16 cellular contexts compared by ENCODE assay signal in genomic region chr5:118968925-118969375, GRCh38. TPM values are rescaled to one million over a fixed set of nuclear protein-coding genes. Genes with fewer than 3 reads are reported as not detected.
DNase-seq lines count a peak whose midpoint lies in the region; ATAC-seq and TF ChIP-seq lines count a peak whose summit lies in the region.
"Had no signal": no experiment of that assay in that cellular context is flagged by ENCODE, and none has a peak within 500 bp of the region (broad histone marks: within the 10 kb centered on the region; RNA-seq: fewer than 3 reads in every experiment).

No MANE protein-coding gene starts in this region.

- ATAC-seq in Panc1 (0 out of 2 replicates have a peak, but pooled peaks have one; percentile 38), HG02623 (IDR thresholded peaks at IDR 0.05; ENCODE audit: unreplicated experiment) (no peak)
- ATAC-seq: activated CD4-positive, alpha-beta T cell treated with anti-CD3 and anti-CD28 coated beads for 36 hours; left lobe of liver had no signal

- H3K4me1 ChIP-seq in Panc1 (ENCODE audit: control insufficient read depth, insufficient read depth, low read length), result no peaks in the 10 kb centered on the region

- WGBS in lower leg skin, 2 donors, result 56 to 71% methylated on average over 3 to 4 of the region's 4 CpGs

- no peak for TF ChIP-seq CTCF in Panc1 (IDR thresholded peaks at IDR 0.05)
- TF ChIP-seq CTCF in lower leg skin (IDR thresholded peaks at IDR 0.05), result no peak

- no peaks in the 10 kb centered on the region for H3K27me3 ChIP-seq in Panc1 (ENCODE audit: control insufficient read depth, insufficient read depth, low read length)

- no peaks in the 10 kb centered on the region for H3K9me3 ChIP-seq in Panc1 (ENCODE audit: control insufficient read depth, insufficient read depth, low read depth, low read length)

- H3K27ac ChIP-seq in Panc1 (ENCODE audit: low read length), result no peak overlapping the region
- H3K27ac ChIP-seq: epithelial cell of prostate had no signal

- no TSS peak for BruUV-seq in Panc1 (replicated peaks; lab: Mats Ljungman, UMichigan)

- H3K4me3 ChIP-seq in Panc1 (ENCODE audit: low read depth in 2 of 2, low read length in 2 of 2), result no peak overlapping the region
- H3K4me3 ChIP-seq in lower leg skin (ENCODE audit: low read depth, poor library complexity, severe bottlenecking), result no peak overlapping the region

- POLR2A ChIA-PET in Panc1 (lab: Charles Lee), result no interaction called here

- in situ Hi-C loops in Panc1 (cut with HindIII; ENCODE audit: low pct_unique_long_range_greater_than_20kb, low sequenced_read_pairs), result no loop called here

- H3K36me3 ChIP-seq in Panc1 (ENCODE audit: control insufficient read depth, insufficient read depth, low read length), result no peaks in the 10 kb centered on the region

- peak; percentile 31 for DNase-seq in AG20443 (ENCODE audit: low spot score)
- no peak for DNase-seq in Panc1 (ENCODE audit: low read depth, low spot score)
- peak; percentile 46 for DNase-seq in ecto neural progenitor cell (ENCODE audit: low spot score)
- peak; percentile 2 for DNase-seq in kidney glomerular epithelial cell (lab: John Stamatoyannopoulos, UW)
- no peak for DNase-seq in NCI-H774 (lab: John Stamatoyannopoulos, UW)
- DNase-seq in lower leg skin (ENCODE audit: low spot score in 2 of 2), result no peak
- no peak for DNase-seq in erythroblast (lab: John Stamatoyannopoulos, UW)
- DNase-seq: ACHN; activated CD4-positive, alpha-beta T cell treated with anti-CD3 and anti-CD28 coated beads for 36 hours; activated effector memory CD4-positive, alpha-beta T cell treated with Interleukin-2 at 50 U/mL for 16 hours; NCI-H146; occipital lobe; stimulated activated CD4-positive, alpha-beta T cell treated with anti-CD3 and anti-CD28 coated beads, Interleukin-4, amount 100 ng/mL, for 24 hours had no signal

- no peak for TF ChIP-seq POLR2A in lower leg skin (IDR thresholded peaks at IDR 0.05)
- no peak for TF ChIP-seq POLR2A in erythroblast (IDR thresholded peaks at IDR 0.05; ENCODE audit: low read length)

- intact Hi-C loops in Panc1 (cut with micrococcal nuclease; ENCODE audit: unreplicated experiment) (no loop called here), lower leg skin (cut with DNase I; ENCODE audit: low total_unique reads) (no loop called here)

- CTCF ChIA-PET in Panc1 (lab: Charles Lee), result no interaction called here

RNA-seq across cellular contexts. Expression of gene DTWD2, which starts 19.4 kb away (rescaled TPM):
- total RNA-seq in Panc1 (2021; ENCODE audit: unreplicated experiment) (10.0 TPM), lower leg skin (10 to 100 TPM in 2 of 4 donors, 1 to 10 TPM in 2; 4.8 to 15.6 (median 9.4) TPM)
- 5.3 TPM for polyA plus RNA-seq in Panc1 (2012; ENCODE audit: insufficient read length)

Comparison
In these comparisons a context has a peak if more than half of its experiments do, and no peak if none do; other contexts are left out.
1. DNase-seq: peak in AG20443 (single experiment), ecto neural progenitor cell (single experiment) and kidney glomerular epithelial cell (single experiment); none in Panc1 (single experiment), NCI-H774 (single experiment), lower leg skin (0 of 2) and erythroblast (0 of 2).